Comparison of ENCODE assay signal across 8 cellular contexts in the genomic region with DNA sequence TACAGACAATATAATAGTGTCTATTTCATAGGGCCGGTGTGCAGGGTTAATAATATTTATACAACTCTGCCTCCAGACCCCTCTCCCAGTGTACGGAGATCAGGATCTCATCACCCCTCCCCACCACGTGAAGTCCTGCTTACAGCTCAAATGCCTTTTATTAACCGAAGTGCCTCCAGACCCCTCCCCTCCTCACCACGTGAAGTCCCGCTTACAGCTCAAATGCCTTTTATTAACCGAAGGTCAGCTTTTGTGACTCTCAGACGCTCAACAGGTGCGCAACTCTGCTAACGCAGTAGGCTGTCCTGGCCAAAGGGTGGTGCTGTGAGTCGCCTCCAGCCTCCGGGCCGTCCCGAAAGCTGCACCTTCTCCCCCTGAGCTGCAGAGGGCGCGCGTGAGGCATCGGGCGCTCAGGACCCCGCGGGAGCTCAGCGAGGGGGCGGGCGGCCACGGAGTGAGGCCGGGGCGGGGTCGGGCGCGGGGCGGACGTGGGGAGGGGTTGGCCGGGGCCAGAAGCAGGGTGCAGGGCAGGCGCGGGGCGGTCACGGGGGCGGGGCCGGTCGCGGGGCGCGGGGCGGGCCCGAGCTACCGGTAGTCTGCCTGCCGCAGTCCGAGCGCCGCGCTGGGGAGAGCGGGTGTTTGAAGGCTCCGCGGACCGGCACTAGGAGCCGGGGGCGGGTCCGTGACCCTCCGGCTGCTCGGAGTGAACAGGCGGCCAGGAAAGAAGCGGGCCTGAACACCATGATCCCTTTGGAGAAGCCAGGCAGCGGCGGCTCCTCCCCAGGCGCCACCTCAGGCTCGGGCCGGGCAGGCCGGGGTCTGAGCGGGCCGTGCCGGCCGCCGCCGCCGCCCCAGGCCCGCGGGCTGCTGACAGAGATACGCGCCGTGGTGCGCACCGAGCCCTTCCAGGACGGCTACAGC. TPM values are rescaled to one million over a fixed set of nuclear protein-coding genes. Genes with fewer than 3 reads are reported as not detected.
DNase-seq lines count a peak whose midpoint lies in the region; ATAC-seq and TF ChIP-seq lines count a peak whose summit lies in the region.

Gene STK17A, plus strand, starts transcription at position 606 of the 921 bp plus-strand sequence. Its CDS starts 136 bp downstream, at position 742.

- H3K4me3 ChIP-seq in GM12875 (ENCODE audit: low read depth, low read length) (peak within 1 kb of the TSS; percentile 98), adrenal gland (peak within 1 kb of the TSS; percentile 76 to 97 (median 85)), left ventricle myocardium inferior (peak within 1 kb of the TSS; percentile 93), prostate gland (peak within 1 kb of the TSS; percentile 89 to 97), urinary bladder (ENCODE audit: low read depth, low read length) (peak within 1 kb of the TSS; percentile 78)

- TF ChIP-seq CTCF in GM12875 (IDR thresholded peaks at IDR 0.05; ENCODE audit: borderline replicate concordance, insufficient read depth, low read depth, low read length): peak; percentile 99
- TF ChIP-seq CTCF in adrenal gland (IDR thresholded peaks at IDR 0.05): peak; percentile 96 to 100 (median 100)
- TF ChIP-seq CTCF in left ventricle myocardium inferior (IDR thresholded peaks at IDR 0.05; ENCODE audit: borderline replicate concordance): peak; percentile 98
- peak; percentile 97 to 100 (median 100) for TF ChIP-seq CTCF in prostate gland (IDR thresholded peaks at IDR 0.05)

- intact Hi-C loops in adrenal gland (cut with DNase I): loop anchor here (2.0 to 5.0 kb wide), 3 partner anchors 116 to 255 kb away; no protein-coding TSS in a partner anchor
- intact Hi-C loops in left ventricle myocardium inferior (cut with micrococcal nuclease): no loop called here
- intact Hi-C loops in prostate gland (cut with DNase I): loop anchor here (1.0 to 2.0 kb wide), 4 partner anchors 66 to 257 kb away; no protein-coding TSS in a partner anchor

- POLR2A ChIA-PET in T-cell (lab: Charles Lee): interaction anchor here (0.5 to 3.9 kb wide), 76 partner anchors 8 to 1701 kb away, joined by 3 to 131 read pairs (median 5); partner anchors contain the start of genes COA1 (in 2 of the 2), BLVRA (in 1 of the 2), MRPL32 (in 1 of the 2) and PSMA2 (in 1 of the 2)

- H3K36me3 Mint-ChIP-seq in T-cell: peaks cover 5% of the 10 kb centered on the region

- peak within 1 kb of the TSS; percentile 95 to 98 for H3K27ac Mint-ChIP-seq in T-cell

- peaks cover 9 to 37% of the 10 kb centered on the region in 2 donors for H3K4me1 ChIP-seq in adrenal gland (replicated peaks in 1 of 2)
- peaks cover 26% of the 10 kb centered on the region for H3K4me1 ChIP-seq in left ventricle myocardium inferior
- no peaks in the 10 kb centered on the region for H3K4me1 ChIP-seq in prostate gland (replicated peaks)
- peaks cover 2% of the 10 kb centered on the region for H3K4me1 ChIP-seq in urinary bladder (ENCODE audit: insufficient read depth)

- CTCF ChIA-PET in T-cell (lab: Charles Lee): interaction anchor here (0.5 to 9.1 kb wide), 108 partner anchors 8 to 1642 kb away, joined by 3 to 548 read pairs (median 5); partner anchors contain the start of genes BLVRA (in 2 of the 2), COA1 (in 1 of the 2) and MRPS24 (in 1 of the 2)

- H3K27ac ChIP-seq in adrenal gland (peak within 1 kb of the TSS; percentile 59 to 96 (median 88)), left ventricle myocardium inferior (replicated peaks) (peak within 1 kb of the TSS; percentile 98), prostate gland (peak within 1 kb of the TSS; percentile 85 to 89), urinary bladder (ENCODE audit: low read depth) (peak within 1 kb of the TSS; percentile 93)

- H3K9me3 Mint-ChIP-seq in T-cell: no peaks in the 10 kb centered on the region

- TF ChIP-seq POLR2A in adrenal gland (IDR thresholded peaks at IDR 0.05) (peak; percentile 66 to 86), prostate gland (IDR thresholded peaks at IDR 0.05) (peak; percentile 86)

- H3K27me3 ChIP-seq in adrenal gland (no peaks in the 10 kb centered on the region), left ventricle myocardium inferior (ENCODE audit: low read depth) (peaks cover 8% of the 10 kb centered on the region), prostate gland (replicated peaks; ENCODE audit: insufficient read depth) (no peaks in the 10 kb centered on the region)

- ATAC-seq in HG02763 (IDR thresholded peaks at IDR 0.05; ENCODE audit: unreplicated experiment): peak; percentile 68
- peak; percentile 70 to 87 (median 80) for ATAC-seq in T-cell (replicated peaks in 1 of 4)

- peak within 1 kb of the TSS; percentile 96 to 99 (median 98) for H3K4me3 Mint-ChIP-seq in T-cell

- no peaks in the 10 kb centered on the region for H3K36me3 ChIP-seq in adrenal gland (replicated peaks in 1 of 2)
- no peaks in the 10 kb centered on the region for H3K36me3 ChIP-seq in left ventricle myocardium inferior
- no peaks in the 10 kb centered on the region for H3K36me3 ChIP-seq in prostate gland
- no peaks in the 10 kb centered on the region for H3K36me3 ChIP-seq in urinary bladder (ENCODE audit: insufficient read depth)

- no peaks in the 10 kb centered on the region for H3K9me3 ChIP-seq in adrenal gland (replicated peaks in 1 of 3)
- H3K9me3 ChIP-seq in left ventricle myocardium inferior (replicated peaks): no peaks in the 10 kb centered on the region
- H3K9me3 ChIP-seq in prostate gland: no peaks in the 10 kb centered on the region

- H3K4me1 Mint-ChIP-seq in T-cell: peaks cover 14 to 40% (median 26%) of the 10 kb centered on the region in 3 donors

- H3K27me3 Mint-ChIP-seq in T-cell: peaks cover 0 to 5% of the 10 kb centered on the region in 2 donors

- DNase-seq in NCI-H1417 (lab: John Stamatoyannopoulos, UW) (peak; percentile 92 to 97 (median 96)), T-cell (peak; percentile 87 to 97 (median 92)), adrenal gland (peak; percentile 89 to 96 (median 93)), left ventricle myocardium inferior (peak; percentile 92), prostate gland (ENCODE audit: low spot score) (peak; percentile 91)

- WGBS in adrenal gland, 4 donors: 1 to 5% (median 1%) methylated on average over 13 to 83 of the region's 83 CpGs
- under 1% methylated on average over 50 of the region's 83 CpGs for WGBS in prostate gland
- WGBS in urinary bladder: 1% methylated on average over 83 of the region's 83 CpGs

RNA-seq across cellular contexts. Expression of gene STK17A, which starts in this region (rescaled TPM):
- 100 to 1,000 TPM; 101 to 120 (median 117) TPM for total RNA-seq in T-cell
- 10 to 100 TPM; 11.1 to 38.8 (median 28.0) TPM for total RNA-seq in adrenal gland
- polyA plus RNA-seq in adrenal gland: 10 to 100 TPM in 2 of 3 donors, 1 to 10 TPM in 1; 7.8 to 26.7 (median 14.2) TPM
- 32.3 TPM for total RNA-seq in left ventricle myocardium inferior
- 1 to 10 TPM; 6.8 to 8.2 TPM for total RNA-seq in prostate gland
- total RNA-seq in urinary bladder: 17.4 TPM
- 5.4 TPM for polyA plus RNA-seq in urinary bladder

Comparison
In these comparisons a context has a peak if more than half of its experiments do, and no peak if none do; other contexts are left out.
1. Peak in every context shown above with its lines: DNase-seq, ATAC-seq, H3K4me3 ChIP-seq and H3K27ac ChIP-seq.